In genomic region chr19:9309974-9310446, GRCh38 we compare ENCODE assay signal across 8 cellular contexts. TPM values are rescaled to one million over a fixed set of nuclear protein-coding genes. Genes with fewer than 3 reads are reported as not detected.
A peak's percentile ranks its signal among the peaks of the same experiment; 100 is the strongest.
DNase-seq lines count a peak whose midpoint lies in the region; ATAC-seq and TF ChIP-seq lines count a peak whose summit lies in the region.

No MANE protein-coding gene starts in this region.

- H3K36me3 ChIP-seq in BJ (ENCODE audit: control insufficient read depth, insufficient read depth, low read length) (no peaks in the 10 kb centered on the region), upper lobe of right lung (no peaks in the 10 kb centered on the region)

- intact Hi-C loops in activated CD4-positive, alpha-beta T cell treated with anti-CD3 and anti-CD28 coated beads, Interleukin-2, amount 10 ng/mL, durations not matched to agents 24 days and 14 days (cut with micrococcal nuclease), result loop anchor here (1.0 to 5.0 kb wide), 5 partner anchors 14 to 482 kb away; partner anchors contain the start of genes ZNF266, ZNF317, ZNF426 and ZNF559
- intact Hi-C loops in upper lobe of right lung (cut with DNase I), result no loop called here

- peak overlapping the region; percentile 94 for H3K27ac Mint-ChIP-seq in activated CD4-positive, alpha-beta T cell treated with anti-CD3 and anti-CD28 coated beads, Interleukin-2, amount 10 ng/mL, durations not matched to agents 24 days and 14 days
- H3K27ac Mint-ChIP-seq in natural killer cell treated with Interleukin-12 subunit alpha and Interleukin-12 subunit beta and Interleukin-15 and Interleukin-18, amount 100 ng/mL, for 72 hours, result peak overlapping the region; percentile 91 to 97

- H3K27me3 ChIP-seq in BJ (ENCODE audit: control insufficient read depth, insufficient read depth, low read length) (no peaks in the 10 kb centered on the region), upper lobe of right lung (no peaks in the 10 kb centered on the region)

- TF ChIP-seq CTCF in BJ (IDR thresholded peaks at IDR 0.05; ENCODE audit: insufficient read depth, low read depth, low read length), result no peak
- TF ChIP-seq CTCF in upper lobe of right lung (IDR thresholded peaks at IDR 0.05), result no peak

- peaks cover 14% of the 10 kb centered on the region for H3K4me1 Mint-ChIP-seq in activated CD4-positive, alpha-beta T cell treated with anti-CD3 and anti-CD28 coated beads, Interleukin-2, amount 10 ng/mL, durations not matched to agents 24 days and 14 days
- H3K4me1 Mint-ChIP-seq in natural killer cell treated with Interleukin-12 subunit alpha and Interleukin-12 subunit beta and Interleukin-15 and Interleukin-18, amount 100 ng/mL, for 72 hours (ENCODE audit: low read depth in 2 of 2), result peaks cover 16 to 19% of the 10 kb centered on the region in 2 donors

- POLR2A ChIA-PET in BJ (lab: Charles Lee), result no interaction called here

- peaks cover under 1% of the 10 kb centered on the region for H3K9me3 ChIP-seq in upper lobe of right lung

- ATAC-seq in GM19023 (IDR thresholded peaks at IDR 0.05; ENCODE audit: unreplicated experiment) (peak; percentile 59), HG03135 (IDR thresholded peaks at IDR 0.05; ENCODE audit: unreplicated experiment) (peak; percentile 58), upper lobe of right lung (peak; percentile 95)
- peak; percentile 83 to 90 for ATAC-seq in natural killer cell treated with Interleukin-12 subunit alpha and Interleukin-12 subunit beta and Interleukin-15 and Interleukin-18, amount 100 ng/mL, for 72 hours

- CTCF ChIA-PET in BJ (lab: Yijun Ruan, JAX), result interaction anchor here (1.2 to 4.1 kb wide), 2 partner anchors 13 to 480 kb away, joined by 3 to 11 read pairs; partner anchors contain the start of gene ZNF559

- H3K27me3 Mint-ChIP-seq in activated CD4-positive, alpha-beta T cell treated with anti-CD3 and anti-CD28 coated beads, Interleukin-2, amount 10 ng/mL, durations not matched to agents 24 days and 14 days, result no peaks in the 10 kb centered on the region
- peaks cover 2 to 3% of the 10 kb centered on the region in 2 donors for H3K27me3 Mint-ChIP-seq in natural killer cell treated with Interleukin-12 subunit alpha and Interleukin-12 subunit beta and Interleukin-15 and Interleukin-18, amount 100 ng/mL, for 72 hours

- peak overlapping the region; percentile 90 for H3K4me3 ChIP-seq in BJ (ENCODE audit: low read depth, low read length)
- H3K4me3 ChIP-seq in upper lobe of right lung, result peak overlapping the region; percentile 85

- peak overlapping the region; percentile 96 for H3K4me3 Mint-ChIP-seq in activated CD4-positive, alpha-beta T cell treated with anti-CD3 and anti-CD28 coated beads, Interleukin-2, amount 10 ng/mL, durations not matched to agents 24 days and 14 days
- peak overlapping the region; percentile 91 for H3K4me3 Mint-ChIP-seq in natural killer cell treated with Interleukin-12 subunit alpha and Interleukin-12 subunit beta and Interleukin-15 and Interleukin-18, amount 100 ng/mL, for 72 hours

- no peak for DNase-seq in BJ (ENCODE audit: low read depth)
- peak; percentile 98 for DNase-seq in NCI-H2171 treated with DMSO at 0.1 percent for 48 hours (lab: John Stamatoyannopoulos, UW)
- DNase-seq in activated CD4-positive, alpha-beta T cell treated with anti-CD3 and anti-CD28 coated beads, Interleukin-2, amount 10 ng/mL, durations not matched to agents 24 days and 14 days, result no peak
- peak; percentile 92 for DNase-seq in fibroblast of peridontal ligament (ENCODE audit: extremely low read depth)
- peak; percentile 90 for DNase-seq in natural killer cell treated with Interleukin-12 subunit alpha and Interleukin-12 subunit beta and Interleukin-15 and Interleukin-18, amount 100 ng/mL, for 72 hours (ENCODE audit: low spot score)
- peak; percentile 94 for DNase-seq in upper lobe of right lung

- peaks cover 13% of the 10 kb centered on the region for H3K4me1 ChIP-seq in upper lobe of right lung

- peak overlapping the region; percentile 97 for H3K27ac ChIP-seq in upper lobe of right lung

- peaks cover 17% of the 10 kb centered on the region for H3K9me3 Mint-ChIP-seq in activated CD4-positive, alpha-beta T cell treated with anti-CD3 and anti-CD28 coated beads, Interleukin-2, amount 10 ng/mL, durations not matched to agents 24 days and 14 days
- H3K9me3 Mint-ChIP-seq in natural killer cell treated with Interleukin-12 subunit alpha and Interleukin-12 subunit beta and Interleukin-15 and Interleukin-18, amount 100 ng/mL, for 72 hours, result peaks cover 2% of the 10 kb centered on the region

- peaks cover 8% of the 10 kb centered on the region for H3K36me3 Mint-ChIP-seq in activated CD4-positive, alpha-beta T cell treated with anti-CD3 and anti-CD28 coated beads, Interleukin-2, amount 10 ng/mL, durations not matched to agents 24 days and 14 days (ENCODE audit: low read depth)
- H3K36me3 Mint-ChIP-seq in natural killer cell treated with Interleukin-12 subunit alpha and Interleukin-12 subunit beta and Interleukin-15 and Interleukin-18, amount 100 ng/mL, for 72 hours, result peaks cover 6% of the 10 kb centered on the region

RNA-seq across cellular contexts. Expression of gene ZNF699, which starts 0.4 kb away (rescaled TPM):
- 2.1 and 3.4 TPM in 2 replicates for polyA plus RNA-seq in BJ (2011; rRNA removed)
- polyA minus RNA-seq in BJ (2011; rRNA and poly(A)+ RNA removed), result 3.8 and 4.3 TPM in 2 replicates
- total RNA-seq in activated CD4-positive, alpha-beta T cell treated with anti-CD3 and anti-CD28 coated beads, Interleukin-2, amount 10 ng/mL, durations not matched to agents 24 days and 14 days, result 4.4 and 4.5 TPM in 2 replicates
- 1 to 10 TPM; 4.5 to 6.7 TPM for total RNA-seq in natural killer cell treated with Interleukin-12 subunit alpha and Interleukin-12 subunit beta and Interleukin-15 and Interleukin-18, amount 100 ng/mL, for 72 hours
- total RNA-seq in upper lobe of right lung, result 5.3 TPM

RNA-seq across cellular contexts. Expression of gene ZNF559, which starts 14.0 kb away (rescaled TPM):
- 8.2 and 15.6 TPM in 2 replicates for polyA plus RNA-seq in BJ (2011; rRNA removed)
- polyA minus RNA-seq in BJ (2011; rRNA and poly(A)+ RNA removed), result 3.8 and 7.3 TPM in 2 replicates
- total RNA-seq in activated CD4-positive, alpha-beta T cell treated with anti-CD3 and anti-CD28 coated beads, Interleukin-2, amount 10 ng/mL, durations not matched to agents 24 days and 14 days, result 8.2 and 9.5 TPM in 2 replicates
- total RNA-seq in natural killer cell treated with Interleukin-12 subunit alpha and Interleukin-12 subunit beta and Interleukin-15 and Interleukin-18, amount 100 ng/mL, for 72 hours, result 10 to 100 TPM in 1 of 2 donors, 1 to 10 TPM in 1; 9.5 to 13.5 TPM
- 21.2 TPM for total RNA-seq in upper lobe of right lung

RNA-seq across cellular contexts. Expression of gene ZNF177, which starts 52.8 kb away (rescaled TPM):
- polyA plus RNA-seq in BJ (2011; rRNA removed), result 0.94 and 1.9 TPM in 2 replicates
- 0.33 and 0.82 TPM in 2 replicates for polyA minus RNA-seq in BJ (2011; rRNA and poly(A)+ RNA removed)
- 0.09 TPM in 1 of 2 replicates, not detected in the other for total RNA-seq in activated CD4-positive, alpha-beta T cell treated with anti-CD3 and anti-CD28 coated beads, Interleukin-2, amount 10 ng/mL, durations not matched to agents 24 days and 14 days
- total RNA-seq in natural killer cell treated with Interleukin-12 subunit alpha and Interleukin-12 subunit beta and Interleukin-15 and Interleukin-18, amount 100 ng/mL, for 72 hours, result under 1 TPM; 0.33 to 0.86 TPM
- total RNA-seq in upper lobe of right lung, result 3.3 TPM

RNA-seq across cellular contexts. Expression of gene OR7E24, which starts 59.3 kb away (rescaled TPM):
- polyA plus RNA-seq in BJ (2011; rRNA removed), result not detected in 2 replicates
- polyA minus RNA-seq in BJ (2011; rRNA and poly(A)+ RNA removed), result not detected in 2 replicates
- not detected in 2 replicates for total RNA-seq in activated CD4-positive, alpha-beta T cell treated with anti-CD3 and anti-CD28 coated beads, Interleukin-2, amount 10 ng/mL, durations not matched to agents 24 days and 14 days
- not detected for total RNA-seq in natural killer cell treated with Interleukin-12 subunit alpha and Interleukin-12 subunit beta and Interleukin-15 and Interleukin-18, amount 100 ng/mL, for 72 hours
- not detected for total RNA-seq in upper lobe of right lung

Comparison
In these comparisons a context has a peak if more than half of its experiments do, and no peak if none do; other contexts are left out.
1. DNase-seq: peak in NCI-H2171 treated with DMSO at 0.1 percent for 48 hours (single experiment), fibroblast of peridontal ligament (single experiment), natural killer cell treated with Interleukin-12 subunit alpha and Interleukin-12 subunit beta and Interleukin-15 and Interleukin-18, amount 100 ng/mL, for 72 hours (single experiment) and upper lobe of right lung (single experiment); none in BJ (single experiment) and activated CD4-positive, alpha-beta T cell treated with anti-CD3 and anti-CD28 coated beads, Interleukin-2, amount 10 ng/mL, durations not matched to agents 24 days and 14 days (single experiment).
2. Peak in every context shown above with its lines, with median percentiles within 50 percentile points of each other: ATAC-seq.